ENCODE assay signal across 21 cellular contexts in genomic region chr2:237909801-237910475, GRCh38.
"Had no signal": no experiment of that assay in that cellular context is flagged by ENCODE, and none has a peak within 500 bp of the region (broad histone marks: within the 10 kb centered on the region; RNA-seq: fewer than 3 reads in every experiment).

No MANE protein-coding gene starts in this region.

- H3K27me3 ChIP-seq: dorsolateral prefrontal cortex, gastroesophageal sphincter, pancreas, suprapubic skin had no signal

- H3K27ac ChIP-seq: dorsolateral prefrontal cortex, pancreas, skin epidermis, suprapubic skin had no signal

- H3K4me3 ChIP-seq: dorsolateral prefrontal cortex, gastroesophageal sphincter, pancreas, skin epidermis, suprapubic skin had no signal

- H3K4me1 ChIP-seq: pancreas had no signal

- H3K9me3 Mint-ChIP-seq: type B pancreatic cell had no signal

- H3K9me3 ChIP-seq: pancreas, suprapubic skin had no signal

- ATAC-seq: activated T-cell treated with anti-CD3 and anti-CD28 coated beads, Interleukin-2, amount 50 U/mL, for 72 hours; gastroesophageal sphincter; left lobe of liver; naive thymus-derived CD4-positive, alpha-beta T cell; pancreas had no signal

- H3K36me3 ChIP-seq: pancreas, suprapubic skin had no signal

- H3K4me3 Mint-ChIP-seq: activated T-cell treated with anti-CD3 and anti-CD28 coated beads, Interleukin-2, amount 50 U/mL, for 72 hours; naive thymus-derived CD4-positive, alpha-beta T cell; stimulated activated naive CD8-positive, alpha-beta T cell treated with anti-CD3 and anti-CD28 coated beads, Interleukin-15, Interleukin-2, amounts not matched to agents 100 ng/mL and 50 ng/mL, for 24 hours; type B pancreatic cell had no signal

- H3K36me3 Mint-ChIP-seq: type B pancreatic cell had no signal

- H3K27ac Mint-ChIP-seq: activated T-cell treated with anti-CD3 and anti-CD28 coated beads, Interleukin-2, amount 50 U/mL, for 72 hours; stimulated activated naive CD8-positive, alpha-beta T cell treated with anti-CD3 and anti-CD28 coated beads, Interleukin-15, Interleukin-2, amounts not matched to agents 100 ng/mL and 50 ng/mL, for 24 hours; type B pancreatic cell had no signal

- H3K27me3 Mint-ChIP-seq: naive thymus-derived CD4-positive, alpha-beta T cell; stimulated activated naive CD8-positive, alpha-beta T cell treated with anti-CD3 and anti-CD28 coated beads, Interleukin-15, Interleukin-2, amounts not matched to agents 100 ng/mL and 50 ng/mL, for 24 hours; type B pancreatic cell had no signal

- DNase-seq: activated CD4-positive, alpha-beta T cell treated with anti-CD3 and anti-CD28 coated beads, Interleukin-2, amount 50 U/mL, for 48 hours; activated CD4-positive, CD25-positive, alpha-beta regulatory T cell treated with anti-CD3 and anti-CD28 coated beads, Interleukin-2, amount 50 U/mL, for 72 hours; activated CD8-positive, alpha-beta memory T cell treated with anti-CD3 and anti-CD28 coated beads, Interleukin-2, amount 50 U/mL, for 4 hours; activated naive CD4-positive, alpha-beta T cell; activated T-cell treated with anti-CD3 and anti-CD28 coated beads, Interleukin-2, amount 50 U/mL, for 72 hours; aorta; dorsolateral prefrontal cortex; erythroblast; naive thymus-derived CD4-positive, alpha-beta T cell; pancreas; retina; SK-N-SH; stimulated activated CD4-positive, alpha-beta T cell treated with anti-CD3 and anti-CD28 coated beads, Interleukin-4, amount 100 ng/mL, for 24 hours; T-helper 1 cell; T1000 had no signal
